Comparison of ENCODE assay signal across 36 cellular contexts in the genomic region with DNA sequence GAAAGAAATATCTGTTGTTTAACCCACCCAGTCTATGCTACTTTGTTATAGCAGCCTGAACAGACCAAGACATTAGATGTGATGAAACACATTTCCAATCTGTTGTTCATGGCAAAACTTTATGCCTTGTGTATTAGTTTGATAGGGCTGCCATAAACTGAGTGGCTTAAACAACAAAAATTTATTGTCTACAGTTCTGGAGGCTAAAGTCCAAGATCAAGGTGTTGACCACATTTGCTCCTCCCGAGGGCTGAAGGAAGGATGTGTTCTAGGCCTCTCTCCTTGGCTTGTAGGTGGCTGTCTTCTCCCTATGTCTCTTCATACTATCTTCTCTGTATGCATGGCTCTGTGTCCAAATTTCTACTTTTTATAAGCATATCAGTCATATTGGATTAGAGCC.
"Had no signal": no experiment of that assay in that cellular context is flagged by ENCODE, and none has a peak within 500 bp of the region (broad histone marks: within the 10 kb centered on the region; RNA-seq: fewer than 3 reads in every experiment).

No MANE protein-coding gene starts in this region.

- H3K4me3 Mint-ChIP-seq: activated B cell treated with CpG ODN at 0.5 μM for 24 hours; activated CD4-positive, alpha-beta memory T cell treated with anti-CD3 and anti-CD28 coated beads for 36 hours; activated naive CD4-positive, alpha-beta T cell treated with anti-CD3 and anti-CD28 coated beads for 36 hours; activated naive CD8-positive, alpha-beta T cell; activated naive CD8-positive, alpha-beta T cell treated with anti-CD3 and anti-CD28 coated beads, Interleukin-2, amount 50 U/mL, for 24 hours; activated T-cell treated with anti-CD3 and anti-CD28 coated beads, Interleukin-2, amount 50 U/mL, for 4 hours; activated T-helper 1 cell treated with anti-CD3 and anti-CD28 coated beads, Interleukin-12 subunit alpha, Interleukin-12 subunit beta, Interleukin-2, Interleukin-4 antibody, amounts not matched to agents 30 ng/mL and 10 ng/mL and 1 ng/mL, durations not matched to agents 14 hours and 24 hours and 36 hours; brain had no signal

- H3K27ac ChIP-seq: PC-9, RWPE1 had no signal

- DNase-seq: activated B cell treated with CpG ODN at 0.5 μM for 24 hours; activated CD4-positive, alpha-beta memory T cell treated with anti-CD3 and anti-CD28 coated beads for 36 hours; activated CD4-positive, alpha-beta T cell treated with anti-CD3 and anti-CD28 coated beads for 4 hours; activated CD4-positive, alpha-beta T cell treated with anti-CD3 and anti-CD28 coated beads, Interleukin-2, amount 50 U/mL, for 1 hour; activated CD4-positive, CD25-positive, alpha-beta regulatory T cell treated with anti-CD3 and anti-CD28 coated beads, Interleukin-2, amount 50 U/mL, for 72 hours; activated CD8-positive, alpha-beta memory T cell treated with anti-CD3 and anti-CD28 coated beads, Interleukin-2, amount 50 U/mL, for 4 hours; activated gamma-delta T cell treated with Interleukin-2 at 50 U/mL for 16 hours; activated naive CD4-positive, alpha-beta T cell treated with anti-CD3 and anti-CD28 coated beads for 36 hours; activated naive CD8-positive, alpha-beta T cell treated with anti-CD3 and anti-CD28 coated beads, Interleukin-2, amount 50 U/mL, for 24 hours; activated T-cell treated with anti-CD3 and anti-CD28 coated beads for 4 hours; activated T-cell treated with anti-CD3 and anti-CD28 coated beads, Interleukin-2, amount 50 U/mL, for 4 hours; anterior cingulate cortex; caudate nucleus; MM.1S; MV-4-11; NCI-H1092; NCI-H1436 treated with DMSO at 0.1 percent for 48 hours; NCI-H1694 treated with DMSO at 0.1 percent for 48 hours; NCI-H2029; NCI-H345; NCI-H524 treated with DMSO at 0.1 percent for 48 hours; NCI-H748 treated with DMSO at 0.1 percent for 48 hours; PC-9; SIG-M5; SW 1271; T-helper 1 cell; T-helper 2 cell; T-helper 9 cell had no signal

- H3K27me3 Mint-ChIP-seq: activated CD4-positive, alpha-beta memory T cell treated with anti-CD3 and anti-CD28 coated beads for 36 hours; activated naive CD8-positive, alpha-beta T cell; activated naive CD8-positive, alpha-beta T cell treated with anti-CD3 and anti-CD28 coated beads, Interleukin-2, amount 50 U/mL, for 24 hours; brain had no signal

- H3K36me3 Mint-ChIP-seq: activated CD4-positive, alpha-beta memory T cell treated with anti-CD3 and anti-CD28 coated beads for 36 hours; brain had no signal

- FAIRE-seq: bronchial epithelial cell, RCC 7860 had no signal

- ATAC-seq: activated naive CD8-positive, alpha-beta T cell treated with anti-CD3 and anti-CD28 coated beads, Interleukin-2, amount 50 U/mL, for 24 hours; activated T-cell treated with anti-CD3 and anti-CD28 coated beads, Interleukin-2, amount 50 U/mL, for 4 hours; Right ventricle myocardium inferior; SK-N-SH treated with all-trans-retinoic acid at 6 μM for 48 hours had no signal

- H3K9me3 Mint-ChIP-seq: activated B cell treated with CpG ODN at 0.5 μM for 24 hours; activated CD4-positive, alpha-beta memory T cell treated with anti-CD3 and anti-CD28 coated beads for 36 hours; activated naive CD4-positive, alpha-beta T cell treated with anti-CD3 and anti-CD28 coated beads for 36 hours; activated naive CD8-positive, alpha-beta T cell treated with anti-CD3 and anti-CD28 coated beads, Interleukin-2, amount 50 U/mL, for 24 hours; activated T-cell treated with anti-CD3 and anti-CD28 coated beads, Interleukin-2, amount 50 U/mL, for 4 hours; activated T-helper 1 cell treated with anti-CD3 and anti-CD28 coated beads, Interleukin-12 subunit alpha, Interleukin-12 subunit beta, Interleukin-2, Interleukin-4 antibody, amounts not matched to agents 30 ng/mL and 10 ng/mL and 1 ng/mL, durations not matched to agents 14 hours and 24 hours and 36 hours had no signal

- H3K4me1 Mint-ChIP-seq: brain had no signal

- H3K27ac Mint-ChIP-seq: activated B cell treated with CpG ODN at 0.5 μM for 24 hours; activated CD4-positive, alpha-beta memory T cell treated with anti-CD3 and anti-CD28 coated beads for 36 hours; activated naive CD4-positive, alpha-beta T cell treated with anti-CD3 and anti-CD28 coated beads for 36 hours; activated naive CD8-positive, alpha-beta T cell treated with anti-CD3 and anti-CD28 coated beads, Interleukin-2, amount 50 U/mL, for 24 hours; activated T-helper 1 cell treated with anti-CD3 and anti-CD28 coated beads, Interleukin-12 subunit alpha, Interleukin-12 subunit beta, Interleukin-2, Interleukin-4 antibody, amounts not matched to agents 30 ng/mL and 10 ng/mL and 1 ng/mL, durations not matched to agents 14 hours and 24 hours and 36 hours; brain had no signal

- H3K4me3 ChIP-seq: PC-9 had no signal
